24 cellular contexts compared by ENCODE assay signal in genomic region chr18:78912336-78912735, GRCh38.
"Had no signal": no experiment of that assay in that cellular context is flagged by ENCODE, and none has a peak within 500 bp of the region (broad histone marks: within the 10 kb centered on the region; RNA-seq: fewer than 3 reads in every experiment).

No MANE protein-coding gene starts in this region.

- H3K4me3 ChIP-seq: colonic mucosa, heart left ventricle, mucosa of descending colon, pancreas, psoas muscle, testis, tibial nerve had no signal

- H3K36me3 ChIP-seq: colonic mucosa, heart left ventricle, pancreas, tibial nerve had no signal

- H3K4me1 ChIP-seq: colonic mucosa, heart left ventricle, pancreas, psoas muscle, testis, tibial nerve had no signal

- H3K27ac Mint-ChIP-seq: naive thymus-derived CD8-positive, alpha-beta T cell; stimulated activated naive B cell treated with anti-CD40 and anti-IgM and Interleukin-4, amounts not matched to agents 10 μg/mL and 1 μg/mL and 100 μg/mL, for 72 hours; stimulated activated naive CD8-positive, alpha-beta T cell treated with anti-CD3 and anti-CD28 coated beads, Interleukin-15, amount 100 ng/mL, for 72 hours had no signal

- H3K9me3 ChIP-seq: colonic mucosa, heart left ventricle, mucosa of descending colon, pancreas, psoas muscle, testis had no signal

- FAIRE-seq: endometrium, frontal cortex, pancreas had no signal

- H3K27me3 ChIP-seq: colonic mucosa, pancreas, testis, tibial nerve had no signal

- H3K4me1 Mint-ChIP-seq: stimulated activated naive B cell treated with anti-CD40 and anti-IgM and Interleukin-4, amounts not matched to agents 10 μg/mL and 1 μg/mL and 100 μg/mL, for 72 hours; stimulated activated naive CD8-positive, alpha-beta T cell treated with anti-CD3 and anti-CD28 coated beads, Interleukin-15, amount 100 ng/mL, for 72 hours had no signal

- H3K4me3 Mint-ChIP-seq: naive thymus-derived CD8-positive, alpha-beta T cell; neural crest cell; stimulated activated naive B cell treated with anti-CD40 and anti-IgM and Interleukin-4, amounts not matched to agents 10 μg/mL and 1 μg/mL and 100 μg/mL, for 72 hours; stimulated activated naive CD8-positive, alpha-beta T cell treated with anti-CD3 and anti-CD28 coated beads, Interleukin-15, amount 100 ng/mL, for 72 hours had no signal

- H3K36me3 Mint-ChIP-seq: stimulated activated naive B cell treated with anti-CD40 and anti-IgM and Interleukin-4, amounts not matched to agents 10 μg/mL and 1 μg/mL and 100 μg/mL, for 72 hours had no signal

- DNase-seq: cerebellar nuclear complex; colonic mucosa; effector CD8-positive, alpha-beta T cell; heart left ventricle; hippocampal formation; kidney glomerular epithelial cell; mucosa of descending colon; naive thymus-derived CD8-positive, alpha-beta T cell; nucleus accumbens; psoas muscle; retina; stimulated activated CD4-positive, alpha-beta T cell treated with anti-CD3 and anti-CD28 coated beads, Interleukin-2, amount 100 ng/mL, for 24 hours; stimulated activated CD4-positive, alpha-beta T cell treated with anti-CD3 and anti-CD28 coated beads, Interleukin-4, amount 100 ng/mL, for 4 hours; stimulated activated naive B cell treated with anti-CD40 and anti-IgM and Interleukin-4, amounts not matched to agents 10 μg/mL and 1 μg/mL and 100 μg/mL, for 72 hours; stimulated activated naive CD8-positive, alpha-beta T cell treated with anti-CD3 and anti-CD28 coated beads, Interleukin-15, amount 100 ng/mL, for 72 hours; testis had no signal

- H3K27ac ChIP-seq: colonic mucosa, heart left ventricle, pancreas, psoas muscle, testis, tibial nerve had no signal

- ATAC-seq: esophagus mucosa; heart left ventricle; left lobe of liver; mucosa of descending colon; naive thymus-derived CD8-positive, alpha-beta T cell; pancreas; psoas muscle; sciatic nerve; stimulated activated naive B cell treated with anti-CD40 and anti-IgM and Interleukin-4, amounts not matched to agents 10 μg/mL and 1 μg/mL and 100 μg/mL, for 72 hours; stimulated activated naive CD8-positive, alpha-beta T cell treated with anti-CD3 and anti-CD28 coated beads, Interleukin-15, amount 100 ng/mL, for 72 hours had no signal
